ENCODE assay signal across 9 cellular contexts in the genomic region with DNA sequence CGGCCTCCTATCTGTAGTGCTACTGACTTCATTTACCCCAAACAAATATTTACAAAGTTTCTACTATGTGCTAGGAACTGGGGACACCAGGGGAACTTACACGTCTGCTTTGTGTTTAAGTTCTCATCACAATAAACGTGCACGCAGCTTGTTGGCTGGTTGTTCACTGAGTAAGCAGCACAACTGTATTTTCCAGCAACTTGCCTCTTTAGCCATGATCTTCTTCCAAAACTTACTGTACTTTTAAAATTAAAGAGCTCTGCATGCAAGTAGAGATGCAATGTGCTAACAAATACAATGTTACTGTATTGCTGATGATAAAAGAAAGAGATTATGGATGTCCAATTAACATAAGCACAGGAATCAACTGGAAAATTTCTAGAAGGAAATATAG.
DNase-seq lines count a peak whose midpoint lies in the region; ATAC-seq, FAIRE-seq and TF ChIP-seq lines count a peak whose summit lies in the region.
"Had no signal": no experiment of that assay in that cellular context is flagged by ENCODE, and none has a peak within 500 bp of the region (broad histone marks: within the 10 kb centered on the region; RNA-seq: fewer than 3 reads in every experiment).

No MANE protein-coding gene starts in this region.

- CTCF ChIA-PET in A549 (lab: Yijun Ruan, JAX): interaction anchor here (0.9 to 5.8 kb wide), 7 partner anchors 18 to 576 kb away, joined by 3 to 39 read pairs (median 4); a partner anchor contains a TSS

- ATAC-seq in A549 (no peak), HG03571 (IDR thresholded peaks at IDR 0.05; ENCODE audit: unreplicated experiment) (no peak)

- no peak for TF ChIP-seq RAD21 in A549 (conservative IDR thresholded peaks at IDR 0.05 in 1 of 2, IDR thresholded peaks at IDR 0.05 in 1 of 2)

- H3K27ac ChIP-seq in A549 (peak overlapping the region; percentile 36 to 40; a peak in 3 of 6 replicates), KOPT-K1 (ENCODE audit: low read depth, low read length, poor library complexity, severe bottlenecking) (peak overlapping the region; percentile 40), caudate nucleus (ENCODE audit: low read depth, low read length) (peak overlapping the region; percentile 77), muscle layer of duodenum (ENCODE audit: low read length) (peak overlapping the region; percentile 79)

- no peak for DNase-seq in A549 (ENCODE audit: low read depth in 1 of 2, low spot score in 1 of 2)
- DNase-seq in caudate nucleus (lab: John Stamatoyannopoulos, UW): no peak
- no peak for DNase-seq in cortex of kidney (lab: John Stamatoyannopoulos, UW)
- DNase-seq in mucosa of gallbladder (ENCODE audit: low spot score): no peak
- DNase-seq in midbrain (lab: John Stamatoyannopoulos, UW): no peak

- no peak for TF ChIP-seq EP300 in A549 (IDR thresholded peaks at IDR 0.05)

- 43% methylated on average over 4 of the region's 4 CpGs for WGBS in A549 (ENCODE audit: missing lambda C conversion rate)

- no peaks in the 10 kb centered on the region for H3K27me3 ChIP-seq in muscle layer of duodenum (ENCODE audit: low read depth, low read length)

- H3K4me2 ChIP-seq in A549: peak overlapping the region; percentile 75

- H3K9me3 ChIP-seq in A549 (no peaks in the 10 kb centered on the region), KOPT-K1 (ENCODE audit: insufficient read depth, low read length, poor library complexity, severe bottlenecking) (no peaks in the 10 kb centered on the region), muscle layer of duodenum (ENCODE audit: control insufficient read depth in 1 of 2, low read length in 2 of 2) (no peaks in the 10 kb centered on the region)

- FAIRE-seq in A549 (lab: Jason Lieb, UNC): no peak
- FAIRE-seq: D721Med had no signal

- H3K4me1 ChIP-seq in A549: peaks cover 38% of the 10 kb centered on the region
- peaks cover 35 to 61% of the 10 kb centered on the region in 2 donors for H3K4me1 ChIP-seq in muscle layer of duodenum (ENCODE audit: control insufficient read depth in 1 of 2, insufficient read depth in 2 of 2, low read length in 2 of 2)

- H3K4me3 ChIP-seq in A549 (no peak overlapping the region), muscle layer of duodenum (ENCODE audit: low read depth in 1 of 2, low read length in 2 of 2) (peak overlapping the region in 1 of 2 donors; percentile 16)

- no peak for TF ChIP-seq POLR2A in A549 (IDR thresholded peaks at IDR 0.05; ENCODE audit: low read length)

- no peaks in the 10 kb centered on the region for H3K36me3 ChIP-seq in KOPT-K1 (ENCODE audit: insufficient read depth, low read length)
- H3K36me3 ChIP-seq in muscle layer of duodenum (ENCODE audit: control insufficient read depth in 1 of 2, insufficient read depth in 2 of 2, low read length in 2 of 2): no peaks in the 10 kb centered on the region

- no peak for TF ChIP-seq CTCF in A549 (IDR thresholded peaks at IDR 0.05)

- POLR2A ChIA-PET in A549 (lab: Yijun Ruan, JAX): no interaction called here

TF ChIP-seq in A549, 52 proteins besides CTCF, POLR2A, EP300 and RAD21:
- no peak for TF ChIP-seq BHLHE40 (IDR thresholded peaks at IDR 0.05; ENCODE audit: low read depth, low read length)
- TF ChIP-seq RFX5 (IDR thresholded peaks at IDR 0.05): no peak
- no peak for TF ChIP-seq EHF (CRISPR knock-in tag; IDR thresholded peaks at IDR 0.05)
- no peak for TF ChIP-seq HOXA7 (CRISPR knock-in tag; IDR thresholded peaks at IDR 0.05)
- no peak for TF ChIP-seq FOSL2 (IDR thresholded peaks at IDR 0.05)
- TF ChIP-seq FOSL2 (CRISPR knock-in tag; IDR thresholded peaks at IDR 0.05): no peak
- no peak for TF ChIP-seq RNF2 (IDR thresholded peaks at IDR 0.05; ENCODE audit: borderline replicate concordance, low read depth)
- no peak for TF ChIP-seq RCOR1 (IDR thresholded peaks at IDR 0.05; ENCODE audit: low read depth, low read length)
- TF ChIP-seq, protein P1, sequence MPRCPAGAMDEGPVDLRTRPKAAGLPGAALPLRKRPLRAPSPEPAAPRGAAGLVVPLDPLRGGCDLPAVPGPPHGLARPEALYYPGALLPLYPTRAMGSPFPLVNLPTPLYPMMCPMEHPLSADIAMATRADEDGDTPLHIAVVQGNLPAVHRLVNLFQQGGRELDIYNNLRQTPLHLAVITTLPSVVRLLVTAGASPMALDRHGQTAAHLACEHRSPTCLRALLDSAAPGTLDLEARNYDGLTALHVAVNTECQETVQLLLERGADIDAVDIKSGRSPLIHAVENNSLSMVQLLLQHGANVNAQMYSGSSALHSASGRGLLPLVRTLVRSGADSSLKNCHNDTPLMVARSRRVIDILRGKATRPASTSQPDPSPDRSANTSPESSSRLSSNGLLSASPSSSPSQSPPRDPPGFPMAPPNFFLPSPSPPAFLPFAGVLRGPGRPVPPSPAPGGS (IDR thresholded peaks at IDR 0.05): no peak
- TF ChIP-seq, protein P2, sequence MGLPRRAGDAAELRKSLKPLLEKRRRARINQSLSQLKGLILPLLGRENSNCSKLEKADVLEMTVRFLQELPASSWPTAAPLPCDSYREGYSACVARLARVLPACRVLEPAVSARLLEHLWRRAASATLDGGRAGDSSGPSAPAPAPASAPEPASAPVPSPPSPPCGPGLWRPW (IDR thresholded peaks at IDR 0.05): no peak
- no peak for TF ChIP-seq NR3C1 (IDR thresholded peaks at IDR 0.05)
- TF ChIP-seq HEYL (CRISPR knock-in tag; IDR thresholded peaks at IDR 0.05): no peak
- no peak for TF ChIP-seq PHF8 (IDR thresholded peaks at IDR 0.05; ENCODE audit: borderline replicate concordance, low read depth)
- TF ChIP-seq FOXS1 (CRISPR knock-in tag; IDR thresholded peaks at IDR 0.05): no peak
- TF ChIP-seq, protein P3, sequence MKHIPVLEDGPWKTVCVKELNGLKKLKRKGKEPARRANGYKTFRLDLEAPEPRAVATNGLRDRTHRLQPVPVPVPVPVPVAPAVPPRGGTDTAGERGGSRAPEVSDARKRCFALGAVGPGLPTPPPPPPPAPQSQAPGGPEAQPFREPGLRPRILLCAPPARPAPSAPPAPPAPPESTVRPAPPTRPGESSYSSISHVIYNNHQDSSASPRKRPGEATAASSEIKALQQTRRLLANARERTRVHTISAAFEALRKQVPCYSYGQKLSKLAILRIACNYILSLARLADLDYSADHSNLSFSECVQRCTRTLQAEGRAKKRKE (CRISPR knock-in tag; IDR thresholded peaks at IDR 0.05; ENCODE audit: low read depth): no peak
- TF ChIP-seq, protein P4, sequence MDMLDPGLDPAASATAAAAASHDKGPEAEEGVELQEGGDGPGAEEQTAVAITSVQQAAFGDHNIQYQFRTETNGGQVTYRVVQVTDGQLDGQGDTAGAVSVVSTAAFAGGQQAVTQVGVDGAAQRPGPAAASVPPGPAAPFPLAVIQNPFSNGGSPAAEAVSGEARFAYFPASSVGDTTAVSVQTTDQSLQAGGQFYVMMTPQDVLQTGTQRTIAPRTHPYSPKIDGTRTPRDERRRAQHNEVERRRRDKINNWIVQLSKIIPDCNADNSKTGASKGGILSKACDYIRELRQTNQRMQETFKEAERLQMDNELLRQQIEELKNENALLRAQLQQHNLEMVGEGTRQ (IDR thresholded peaks at IDR 0.05): no peak
- no peak for TF ChIP-seq HOXB5 (CRISPR knock-in tag; IDR thresholded peaks at IDR 0.05)
